In the genomic region with DNA sequence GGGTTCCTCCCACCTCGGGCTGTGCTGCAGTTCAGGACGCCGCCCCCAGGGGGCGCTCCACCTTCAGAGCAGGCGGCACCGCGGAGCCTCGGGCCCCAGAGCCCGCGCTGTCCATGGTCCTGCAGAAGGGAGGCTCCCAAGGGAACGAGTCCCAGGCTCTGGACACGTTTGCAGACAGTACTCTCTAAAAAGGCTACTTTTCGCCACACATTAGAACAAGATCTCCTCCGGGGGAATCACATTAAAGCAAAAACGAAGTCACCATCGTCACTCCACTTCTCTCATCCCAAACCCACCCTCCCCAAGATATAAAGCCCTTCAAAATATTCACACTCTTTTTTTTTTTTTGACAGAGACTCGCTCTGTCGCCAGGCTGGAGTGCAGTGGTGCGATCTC, we compare ENCODE assay signal across 1 cellular context.
TF ChIP-seq lines count a peak whose summit lies in the region.

No MANE protein-coding gene starts in this region.

TF ChIP-seq in HepG2, 621 proteins besides CTCF, POLR2A, EP300 and RAD21 (continued from another document and continues in another):
- TF ChIP-seq SAFB2 (CRISPR knock-in tag; IDR thresholded peaks at IDR 0.05; ENCODE audit: borderline replicate concordance, low read depth): peak; percentile 91
- no peak for TF ChIP-seq SIN3B (IDR thresholded peaks at IDR 0.05; ENCODE audit: low read length)
- peak; percentile 87 for TF ChIP-seq GZF1 (CRISPR knock-in tag; IDR thresholded peaks at IDR 0.05)
- peak; percentile 86 for TF ChIP-seq ZNF768 (CRISPR knock-in tag; IDR thresholded peaks at IDR 0.05)
- peak; percentile 97 for TF ChIP-seq ZNF331 (CRISPR knock-in tag; IDR thresholded peaks at IDR 0.05)
- no peak for TF ChIP-seq ZNF570 (CRISPR knock-in tag; IDR thresholded peaks at IDR 0.05; ENCODE audit: borderline replicate concordance)
- TF ChIP-seq, protein P1, sequence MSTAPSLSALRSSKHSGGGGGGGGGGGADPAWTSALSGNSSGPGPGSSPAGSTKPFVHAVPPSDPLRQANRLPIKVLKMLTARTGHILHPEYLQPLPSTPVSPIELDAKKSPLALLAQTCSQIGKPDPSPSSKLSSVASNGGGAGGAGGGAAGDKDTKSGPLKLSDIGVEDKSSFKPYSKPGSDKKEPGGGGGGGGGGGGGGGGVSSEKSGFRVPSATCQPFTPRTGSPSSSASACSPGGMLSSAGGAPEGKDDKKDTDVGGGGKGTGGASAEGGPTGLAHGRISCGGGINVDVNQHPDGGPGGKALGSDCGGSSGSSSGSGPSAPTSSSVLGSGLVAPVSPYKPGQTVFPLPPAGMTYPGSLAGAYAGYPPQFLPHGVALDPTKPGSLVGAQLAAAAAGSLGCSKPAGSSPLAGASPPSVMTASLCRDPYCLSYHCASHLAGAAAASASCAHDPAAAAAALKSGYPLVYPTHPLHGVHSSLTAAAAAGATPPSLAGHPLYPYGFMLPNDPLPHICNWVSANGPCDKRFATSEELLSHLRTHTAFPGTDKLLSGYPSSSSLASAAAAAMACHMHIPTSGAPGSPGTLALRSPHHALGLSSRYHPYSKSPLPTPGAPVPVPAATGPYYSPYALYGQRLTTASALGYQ (CRISPR knock-in tag; IDR thresholded peaks at IDR 0.05): peak; percentile 73; the same call in 1 of the 2 replicates
- no peak for TF ChIP-seq FIP1L1 (IDR thresholded peaks at IDR 0.05; ENCODE audit: borderline replicate concordance, insufficient read depth, low read depth, low read length)
- TF ChIP-seq, protein P2, sequence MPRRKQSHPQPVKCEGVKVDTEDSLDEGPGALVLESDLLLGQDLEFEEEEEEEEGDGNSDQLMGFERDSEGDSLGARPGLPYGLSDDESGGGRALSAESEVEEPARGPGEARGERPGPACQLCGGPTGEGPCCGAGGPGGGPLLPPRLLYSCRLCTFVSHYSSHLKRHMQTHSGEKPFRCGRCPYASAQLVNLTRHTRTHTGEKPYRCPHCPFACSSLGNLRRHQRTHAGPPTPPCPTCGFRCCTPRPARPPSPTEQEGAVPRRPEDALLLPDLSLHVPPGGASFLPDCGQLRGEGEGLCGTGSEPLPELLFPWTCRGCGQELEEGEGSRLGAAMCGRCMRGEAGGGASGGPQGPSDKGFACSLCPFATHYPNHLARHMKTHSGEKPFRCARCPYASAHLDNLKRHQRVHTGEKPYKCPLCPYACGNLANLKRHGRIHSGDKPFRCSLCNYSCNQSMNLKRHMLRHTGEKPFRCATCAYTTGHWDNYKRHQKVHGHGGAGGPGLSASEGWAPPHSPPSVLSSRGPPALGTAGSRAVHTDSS (CRISPR knock-in tag; conservative IDR thresholded peaks at IDR 0.05): no peak
- TF ChIP-seq, protein P3, sequence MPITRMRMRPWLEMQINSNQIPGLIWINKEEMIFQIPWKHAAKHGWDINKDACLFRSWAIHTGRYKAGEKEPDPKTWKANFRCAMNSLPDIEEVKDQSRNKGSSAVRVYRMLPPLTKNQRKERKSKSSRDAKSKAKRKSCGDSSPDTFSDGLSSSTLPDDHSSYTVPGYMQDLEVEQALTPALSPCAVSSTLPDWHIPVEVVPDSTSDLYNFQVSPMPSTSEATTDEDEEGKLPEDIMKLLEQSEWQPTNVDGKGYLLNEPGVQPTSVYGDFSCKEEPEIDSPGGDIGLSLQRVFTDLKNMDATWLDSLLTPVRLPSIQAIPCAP (CRISPR knock-in tag; IDR thresholded peaks at IDR 0.05; ENCODE audit: low read depth): no peak
- TF ChIP-seq, protein P4, sequence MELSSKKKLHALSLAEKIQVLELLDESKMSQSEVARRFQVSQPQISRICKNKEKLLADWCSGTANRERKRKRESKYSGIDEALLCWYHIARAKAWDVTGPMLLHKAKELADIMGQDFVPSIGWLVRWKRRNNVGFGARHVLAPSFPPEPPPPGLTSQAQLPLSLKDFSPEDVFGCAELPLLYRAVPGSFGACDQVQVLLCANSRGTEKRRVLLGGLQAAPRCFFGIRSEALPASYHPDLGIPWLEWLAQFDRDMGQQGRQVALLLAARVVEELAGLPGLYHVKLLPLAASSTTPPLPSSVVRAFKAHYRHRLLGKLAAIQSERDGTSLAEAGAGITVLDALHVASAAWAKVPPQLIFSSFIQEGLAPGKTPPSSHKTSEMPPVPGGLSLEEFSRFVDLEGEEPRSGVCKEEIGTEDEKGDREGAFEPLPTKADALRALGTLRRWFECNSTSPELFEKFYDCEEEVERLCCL (CRISPR knock-in tag; IDR thresholded peaks at IDR 0.05; ENCODE audit: borderline replicate concordance): peak; percentile 96; the same call in 1 of the 2 replicates
- TF ChIP-seq ZNF629 (CRISPR knock-in tag; conservative IDR thresholded peaks at IDR 0.05): peak; percentile 49; the same call in 1 of the 2 replicates
- peak; percentile 96 for TF ChIP-seq ZNF546 (CRISPR knock-in tag; conservative IDR thresholded peaks at IDR 0.05)
- no peak for TF ChIP-seq JUN (CRISPR knock-in tag; IDR thresholded peaks at IDR 0.05)
- TF ChIP-seq, protein P5, sequence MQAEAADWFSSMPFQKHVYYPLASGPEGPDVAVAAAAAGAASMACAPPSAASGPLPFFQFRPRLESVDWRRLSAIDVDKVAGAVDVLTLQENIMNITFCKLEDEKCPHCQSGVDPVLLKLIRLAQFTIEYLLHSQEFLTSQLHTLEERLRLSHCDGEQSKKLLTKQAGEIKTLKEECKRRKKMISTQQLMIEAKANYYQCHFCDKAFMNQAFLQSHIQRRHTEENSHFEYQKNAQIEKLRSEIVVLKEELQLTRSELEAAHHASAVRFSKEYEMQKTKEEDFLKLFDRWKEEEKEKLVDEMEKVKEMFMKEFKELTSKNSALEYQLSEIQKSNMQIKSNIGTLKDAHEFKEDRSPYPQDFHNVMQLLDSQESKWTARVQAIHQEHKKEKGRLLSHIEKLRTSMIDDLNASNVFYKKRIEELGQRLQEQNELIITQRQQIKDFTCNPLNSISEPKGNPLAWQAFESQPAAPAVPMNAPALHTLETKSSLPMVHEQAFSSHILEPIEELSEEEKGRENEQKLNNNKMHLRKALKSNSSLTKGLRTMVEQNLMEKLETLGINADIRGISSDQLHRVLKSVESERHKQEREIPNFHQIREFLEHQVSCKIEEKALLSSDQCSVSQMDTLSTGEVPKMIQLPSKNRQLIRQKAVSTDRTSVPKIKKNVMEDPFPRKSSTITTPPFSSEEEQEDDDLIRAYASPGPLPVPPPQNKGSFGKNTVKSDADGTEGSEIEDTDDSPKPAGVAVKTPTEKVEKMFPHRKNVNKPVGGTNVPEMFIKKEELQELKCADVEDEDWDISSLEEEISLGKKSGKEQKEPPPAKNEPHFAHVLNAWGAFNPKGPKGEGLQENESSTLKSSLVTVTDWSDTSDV (CRISPR knock-in tag; IDR thresholded peaks at IDR 0.05): peak; percentile 77; the same call in 1 of the 2 replicates
- no peak for TF ChIP-seq NR2F6 (IDR thresholded peaks at IDR 0.05)
- TF ChIP-seq NR2F6 (CRISPR knock-in tag; IDR thresholded peaks at IDR 0.05): peak; percentile 67; the same call in 1 of the 2 replicates
- TF ChIP-seq, protein P6, sequence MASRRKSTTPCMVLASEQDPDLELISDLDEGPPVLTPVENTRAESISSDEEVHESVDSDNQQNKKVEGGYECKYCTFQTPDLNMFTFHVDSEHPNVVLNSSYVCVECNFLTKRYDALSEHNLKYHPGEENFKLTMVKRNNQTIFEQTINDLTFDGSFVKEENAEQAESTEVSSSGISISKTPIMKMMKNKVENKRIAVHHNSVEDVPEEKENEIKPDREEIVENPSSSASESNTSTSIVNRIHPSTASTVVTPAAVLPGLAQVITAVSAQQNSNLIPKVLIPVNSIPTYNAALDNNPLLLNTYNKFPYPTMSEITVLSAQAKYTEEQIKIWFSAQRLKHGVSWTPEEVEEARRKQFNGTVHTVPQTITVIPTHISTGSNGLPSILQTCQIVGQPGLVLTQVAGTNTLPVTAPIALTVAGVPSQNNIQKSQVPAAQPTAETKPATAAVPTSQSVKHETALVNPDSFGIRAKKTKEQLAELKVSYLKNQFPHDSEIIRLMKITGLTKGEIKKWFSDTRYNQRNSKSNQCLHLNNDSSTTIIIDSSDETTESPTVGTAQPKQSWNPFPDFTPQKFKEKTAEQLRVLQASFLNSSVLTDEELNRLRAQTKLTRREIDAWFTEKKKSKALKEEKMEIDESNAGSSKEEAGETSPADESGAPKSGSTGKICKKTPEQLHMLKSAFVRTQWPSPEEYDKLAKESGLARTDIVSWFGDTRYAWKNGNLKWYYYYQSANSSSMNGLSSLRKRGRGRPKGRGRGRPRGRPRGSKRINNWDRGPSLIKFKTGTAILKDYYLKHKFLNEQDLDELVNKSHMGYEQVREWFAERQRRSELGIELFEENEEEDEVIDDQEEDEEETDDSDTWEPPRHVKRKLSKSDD (CRISPR knock-in tag; IDR thresholded peaks at IDR 0.05; ENCODE audit: low read depth): peak; percentile 95
- no peak for TF ChIP-seq NCOR1 (IDR thresholded peaks at IDR 0.05; ENCODE audit: borderline replicate concordance, low read length)
- peak; percentile 64 for TF ChIP-seq SP5 (CRISPR knock-in tag; IDR thresholded peaks at IDR 0.05; ENCODE audit: borderline replicate concordance, low read depth)
- no peak for TF ChIP-seq MED8 (CRISPR knock-in tag; IDR thresholded peaks at IDR 0.05; ENCODE audit: insufficient replicate concordance)
- peak; percentile 89; the same call in 1 of the 2 replicates for TF ChIP-seq ZNF737 (CRISPR knock-in tag; IDR thresholded peaks at IDR 0.05; ENCODE audit: borderline replicate concordance)
- TF ChIP-seq ZNF33A (CRISPR knock-in tag; IDR thresholded peaks at IDR 0.05; ENCODE audit: borderline replicate concordance): no peak
- TF ChIP-seq NRL (CRISPR knock-in tag; IDR thresholded peaks at IDR 0.05; ENCODE audit: borderline replicate concordance): peak; percentile 79; the same call in 1 of the 2 replicates
- TF ChIP-seq, protein P7, sequence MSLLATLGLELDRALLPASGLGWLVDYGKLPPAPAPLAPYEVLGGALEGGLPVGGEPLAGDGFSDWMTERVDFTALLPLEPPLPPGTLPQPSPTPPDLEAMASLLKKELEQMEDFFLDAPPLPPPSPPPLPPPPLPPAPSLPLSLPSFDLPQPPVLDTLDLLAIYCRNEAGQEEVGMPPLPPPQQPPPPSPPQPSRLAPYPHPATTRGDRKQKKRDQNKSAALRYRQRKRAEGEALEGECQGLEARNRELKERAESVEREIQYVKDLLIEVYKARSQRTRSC (CRISPR knock-in tag; IDR thresholded peaks at IDR 0.05; ENCODE audit: low read depth): peak; percentile 91; the same call in 1 of the 2 replicates
- TF ChIP-seq ZMYM3 (CRISPR knock-in tag; IDR thresholded peaks at IDR 0.05): no peak; the same call in 1 of the 2 replicates
- no peak for TF ChIP-seq PAF1 (CRISPR knock-in tag; IDR thresholded peaks at IDR 0.05)
- peak; percentile 82 for TF ChIP-seq PITX1 (CRISPR knock-in tag; IDR thresholded peaks at IDR 0.05)
- TF ChIP-seq, protein P8, sequence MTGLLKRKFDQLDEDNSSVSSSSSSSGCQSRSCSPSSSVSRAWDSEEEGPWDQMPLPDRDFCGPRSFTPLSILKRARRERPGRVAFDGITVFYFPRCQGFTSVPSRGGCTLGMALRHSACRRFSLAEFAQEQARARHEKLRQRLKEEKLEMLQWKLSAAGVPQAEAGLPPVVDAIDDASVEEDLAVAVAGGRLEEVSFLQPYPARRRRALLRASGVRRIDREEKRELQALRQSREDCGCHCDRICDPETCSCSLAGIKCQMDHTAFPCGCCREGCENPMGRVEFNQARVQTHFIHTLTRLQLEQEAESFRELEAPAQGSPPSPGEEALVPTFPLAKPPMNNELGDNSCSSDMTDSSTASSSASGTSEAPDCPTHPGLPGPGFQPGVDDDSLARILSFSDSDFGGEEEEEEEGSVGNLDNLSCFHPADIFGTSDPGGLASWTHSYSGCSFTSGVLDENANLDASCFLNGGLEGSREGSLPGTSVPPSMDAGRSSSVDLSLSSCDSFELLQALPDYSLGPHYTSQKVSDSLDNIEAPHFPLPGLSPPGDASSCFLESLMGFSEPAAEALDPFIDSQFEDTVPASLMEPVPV (CRISPR knock-in tag; IDR thresholded peaks at IDR 0.05): peak; percentile 83; the same call in 1 of the 2 replicates
- TF ChIP-seq, protein P9, sequence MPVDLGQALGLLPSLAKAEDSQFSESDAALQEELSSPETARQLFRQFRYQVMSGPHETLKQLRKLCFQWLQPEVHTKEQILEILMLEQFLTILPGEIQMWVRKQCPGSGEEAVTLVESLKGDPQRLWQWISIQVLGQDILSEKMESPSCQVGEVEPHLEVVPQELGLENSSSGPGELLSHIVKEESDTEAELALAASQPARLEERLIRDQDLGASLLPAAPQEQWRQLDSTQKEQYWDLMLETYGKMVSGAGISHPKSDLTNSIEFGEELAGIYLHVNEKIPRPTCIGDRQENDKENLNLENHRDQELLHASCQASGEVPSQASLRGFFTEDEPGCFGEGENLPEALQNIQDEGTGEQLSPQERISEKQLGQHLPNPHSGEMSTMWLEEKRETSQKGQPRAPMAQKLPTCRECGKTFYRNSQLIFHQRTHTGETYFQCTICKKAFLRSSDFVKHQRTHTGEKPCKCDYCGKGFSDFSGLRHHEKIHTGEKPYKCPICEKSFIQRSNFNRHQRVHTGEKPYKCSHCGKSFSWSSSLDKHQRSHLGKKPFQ (CRISPR knock-in tag; IDR thresholded peaks at IDR 0.05; ENCODE audit: insufficient replicate concordance): peak; percentile 80
- TF ChIP-seq ZNF17 (CRISPR knock-in tag; IDR thresholded peaks at IDR 0.05): peak; percentile 72; the same call in 1 of the 2 replicates
- peak; percentile 96 for TF ChIP-seq ZNF441 (CRISPR knock-in tag; IDR thresholded peaks at IDR 0.05; ENCODE audit: borderline replicate concordance)
- TF ChIP-seq TEAD3 (CRISPR knock-in tag; optimal IDR thresholded peaks at IDR 0.05; ENCODE audit: borderline replicate concordance): peak; percentile 80
- TF ChIP-seq EZH2 (conservative IDR thresholded peaks at IDR 0.05; ENCODE audit: low read depth, low read length): no peak
- TF ChIP-seq MAF1 (CRISPR knock-in tag; IDR thresholded peaks at IDR 0.05; ENCODE audit: borderline replicate concordance): peak; percentile 92; the same call in 1 of the 2 replicates
- TF ChIP-seq, protein P10, sequence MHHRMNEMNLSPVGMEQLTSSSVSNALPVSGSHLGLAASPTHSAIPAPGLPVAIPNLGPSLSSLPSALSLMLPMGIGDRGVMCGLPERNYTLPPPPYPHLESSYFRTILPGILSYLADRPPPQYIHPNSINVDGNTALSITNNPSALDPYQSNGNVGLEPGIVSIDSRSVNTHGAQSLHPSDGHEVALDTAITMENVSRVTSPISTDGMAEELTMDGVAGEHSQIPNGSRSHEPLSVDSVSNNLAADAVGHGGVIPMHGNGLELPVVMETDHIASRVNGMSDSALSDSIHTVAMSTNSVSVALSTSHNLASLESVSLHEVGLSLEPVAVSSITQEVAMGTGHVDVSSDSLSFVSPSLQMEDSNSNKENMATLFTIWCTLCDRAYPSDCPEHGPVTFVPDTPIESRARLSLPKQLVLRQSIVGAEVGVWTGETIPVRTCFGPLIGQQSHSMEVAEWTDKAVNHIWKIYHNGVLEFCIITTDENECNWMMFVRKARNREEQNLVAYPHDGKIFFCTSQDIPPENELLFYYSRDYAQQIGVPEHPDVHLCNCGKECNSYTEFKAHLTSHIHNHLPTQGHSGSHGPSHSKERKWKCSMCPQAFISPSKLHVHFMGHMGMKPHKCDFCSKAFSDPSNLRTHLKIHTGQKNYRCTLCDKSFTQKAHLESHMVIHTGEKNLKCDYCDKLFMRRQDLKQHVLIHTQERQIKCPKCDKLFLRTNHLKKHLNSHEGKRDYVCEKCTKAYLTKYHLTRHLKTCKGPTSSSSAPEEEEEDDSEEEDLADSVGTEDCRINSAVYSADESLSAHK (CRISPR knock-in tag; IDR thresholded peaks at IDR 0.05; ENCODE audit: borderline replicate concordance): peak; percentile 95; the same call in 1 of the 2 replicates
- TF ChIP-seq RARG (CRISPR knock-in tag; IDR thresholded peaks at IDR 0.05; ENCODE audit: low read depth): no peak; the same call in 1 of the 2 replicates
- TF ChIP-seq HOXA5 (CRISPR knock-in tag; IDR thresholded peaks at IDR 0.05): peak; percentile 99
- peak; percentile 89; the same call in 1 of the 2 replicates for TF ChIP-seq ZNF552 (CRISPR knock-in tag; IDR thresholded peaks at IDR 0.05; ENCODE audit: borderline replicate concordance)
- peak; percentile 84; the same call in 1 of the 2 replicates for TF ChIP-seq NAIF1 (CRISPR knock-in tag; IDR thresholded peaks at IDR 0.05; ENCODE audit: borderline replicate concordance)
- TF ChIP-seq AGO1 (IDR thresholded peaks at IDR 0.05; ENCODE audit: low read depth, low read length, poor library complexity, severe bottlenecking): no peak
